ENCODE assay signal across 20 cellular contexts in the genomic region with DNA sequence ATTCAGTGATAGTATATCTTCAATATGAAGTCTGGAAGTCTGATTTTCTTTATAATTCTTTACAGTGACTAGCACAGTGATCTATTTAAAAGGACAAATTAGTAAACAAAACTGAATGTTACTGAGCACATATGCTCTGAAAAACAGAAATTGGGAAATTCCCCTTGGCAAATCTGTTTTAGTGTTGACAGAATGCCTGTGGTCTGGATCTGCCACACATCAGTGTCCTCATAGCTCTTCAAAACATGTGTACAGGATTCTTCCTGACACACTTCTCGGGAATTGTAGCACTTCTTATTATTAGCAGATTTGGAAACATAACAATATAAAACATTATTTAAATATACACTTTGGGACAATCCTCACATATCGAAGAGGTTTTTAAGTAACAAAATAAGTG.
DNase-seq lines count a peak whose midpoint lies in the region; FAIRE-seq and TF ChIP-seq lines count a peak whose summit lies in the region.
"Had no signal": no experiment of that assay in that cellular context is flagged by ENCODE, and none has a peak within 500 bp of the region (broad histone marks: within the 10 kb centered on the region; RNA-seq: fewer than 3 reads in every experiment).

No MANE protein-coding gene starts in this region.

- no peak for FAIRE-seq in GM12891 (lab: Jason Lieb, UNC)
- FAIRE-seq: D721Med, GM19239 had no signal

- no peak overlapping the region for H3K4me3 ChIP-seq in HFF-Myc (replicated peaks; ENCODE audit: low read depth, low read length)
- H3K4me3 ChIP-seq: adrenal gland had no signal

- no peak for TF ChIP-seq POLR2A in GM12891 (IDR thresholded peaks at IDR 0.05; ENCODE audit: low read depth, low read length)

- TF ChIP-seq CTCF in HFF-Myc (IDR thresholded peaks at IDR 0.05; ENCODE audit: low read depth, low read length, missing control alignments), result no peak

- DNase-seq in AG08395 (ENCODE audit: low spot score), result peak; percentile 71
- DNase-seq in HFF-Myc (ENCODE audit: extremely low read depth, low read depth), result peak; percentile 30
- DNase-seq in dedifferentiated amniotic fluid mesenchymal stem cell (ENCODE audit: extremely low spot score), result peak; percentile 46
- peak; percentile 9 for DNase-seq in kidney glomerular epithelial cell (lab: John Stamatoyannopoulos, UW)
- no peak for DNase-seq in cerebellum (ENCODE audit: low spot score)
- DNase-seq in GM12891 (ENCODE audit: insufficient read length, low spot score), result no peak
- DNase-seq in stimulated activated CD8-positive, alpha-beta memory T cell treated with anti-CD3 and anti-CD28 coated beads, Interleukin-4, amount 100 ng/mL, for 48 hours, result no peak
- no peak for DNase-seq in mucosa of gallbladder (ENCODE audit: low spot score)
- DNase-seq: activated CD4-positive, alpha-beta T cell treated with anti-CD3 and anti-CD28 coated beads, Interleukin-2, amount 50 U/mL, for 48 hours; activated effector memory CD4-positive, alpha-beta T cell treated with anti-CD3 and anti-CD28 coated beads, Interleukin-2, amount 50 U/mL, for 16 hours; adrenal gland; immature natural killer cell; NCI-H1092; NCI-H2081; NCI-H446 treated with DMSO at 0.1 percent for 48 hours; retina; stimulated activated CD4-positive, alpha-beta T cell treated with anti-CD3 and anti-CD28 coated beads, Interleukin-12 subunit alpha, Interleukin-12 subunit beta, amount 100 ng/mL, for 4 hours; T-helper 2 cell had no signal

TF ChIP-seq in GM12891, 5 proteins besides CTCF, POLR2A, EP300 and RAD21:
- TF ChIP-seq TAF1 (IDR thresholded peaks at IDR 0.05; ENCODE audit: low read depth, low read length), result no peak
- no peak for TF ChIP-seq SPI1 (IDR thresholded peaks at IDR 0.05; ENCODE audit: low read depth, low read length)
- no peak for TF ChIP-seq POU2F2 (IDR thresholded peaks at IDR 0.05; ENCODE audit: low read depth, low read length)
- no peak for TF ChIP-seq PAX5 (IDR thresholded peaks at IDR 0.05; ENCODE audit: insufficient read depth, low read length, severe bottlenecking)
- no peak for TF ChIP-seq POLR2AphosphoS5 (IDR thresholded peaks at IDR 0.05; ENCODE audit: low read depth, low read length)

Comparison
In these comparisons a context has a peak if more than half of its experiments do, and no peak if none do; other contexts are left out.
1. DNase-seq: peak in AG08395 (single experiment), HFF-Myc (single experiment), dedifferentiated amniotic fluid mesenchymal stem cell (single experiment) and kidney glomerular epithelial cell (single experiment); none in cerebellum (single experiment), GM12891 (single experiment), stimulated activated CD8-positive, alpha-beta memory T cell treated with anti-CD3 and anti-CD28 coated beads, Interleukin-4, amount 100 ng/mL, for 48 hours (single experiment) and mucosa of gallbladder (single experiment).